In genomic region chr17:61491981-61492380, GRCh38 we compare ENCODE assay signal across 1 cellular context.
TF ChIP-seq lines count a peak whose summit lies in the region.

No MANE protein-coding gene starts in this region.

TF ChIP-seq in GM23338, 12 proteins besides CTCF, POLR2A, EP300 and RAD21 (continued from another document):
- TF ChIP-seq REST (IDR thresholded peaks at IDR 0.05; ENCODE audit: unreplicated experiment) (no peak), ETS1 (IDR thresholded peaks at IDR 0.05) (no peak), NANOG (IDR thresholded peaks at IDR 0.05; ENCODE audit: borderline replicate concordance) (no peak), JUNB (IDR thresholded peaks at IDR 0.05; ENCODE audit: unreplicated experiment) (no peak), ZNF331 (CRISPR knock-in tag; IDR thresholded peaks at IDR 0.05; ENCODE audit: low read depth) (no peak), ZNF114 (CRISPR knock-in tag; IDR thresholded peaks at IDR 0.05) (no peak), EZH2phosphoT487 (IDR thresholded peaks at IDR 0.05; ENCODE audit: unreplicated experiment) (no peak), EZH2 (IDR thresholded peaks at IDR 0.05; ENCODE audit: low read depth, unreplicated experiment) (no peak), CREB1 (CRISPR knock-in tag; IDR thresholded peaks at IDR 0.05; ENCODE audit: low read depth) (no peak), STAT1 (IDR thresholded peaks at IDR 0.05; ENCODE audit: unreplicated experiment) (no peak)
